ENCODE assay signal across 8 cellular contexts in the genomic region with DNA sequence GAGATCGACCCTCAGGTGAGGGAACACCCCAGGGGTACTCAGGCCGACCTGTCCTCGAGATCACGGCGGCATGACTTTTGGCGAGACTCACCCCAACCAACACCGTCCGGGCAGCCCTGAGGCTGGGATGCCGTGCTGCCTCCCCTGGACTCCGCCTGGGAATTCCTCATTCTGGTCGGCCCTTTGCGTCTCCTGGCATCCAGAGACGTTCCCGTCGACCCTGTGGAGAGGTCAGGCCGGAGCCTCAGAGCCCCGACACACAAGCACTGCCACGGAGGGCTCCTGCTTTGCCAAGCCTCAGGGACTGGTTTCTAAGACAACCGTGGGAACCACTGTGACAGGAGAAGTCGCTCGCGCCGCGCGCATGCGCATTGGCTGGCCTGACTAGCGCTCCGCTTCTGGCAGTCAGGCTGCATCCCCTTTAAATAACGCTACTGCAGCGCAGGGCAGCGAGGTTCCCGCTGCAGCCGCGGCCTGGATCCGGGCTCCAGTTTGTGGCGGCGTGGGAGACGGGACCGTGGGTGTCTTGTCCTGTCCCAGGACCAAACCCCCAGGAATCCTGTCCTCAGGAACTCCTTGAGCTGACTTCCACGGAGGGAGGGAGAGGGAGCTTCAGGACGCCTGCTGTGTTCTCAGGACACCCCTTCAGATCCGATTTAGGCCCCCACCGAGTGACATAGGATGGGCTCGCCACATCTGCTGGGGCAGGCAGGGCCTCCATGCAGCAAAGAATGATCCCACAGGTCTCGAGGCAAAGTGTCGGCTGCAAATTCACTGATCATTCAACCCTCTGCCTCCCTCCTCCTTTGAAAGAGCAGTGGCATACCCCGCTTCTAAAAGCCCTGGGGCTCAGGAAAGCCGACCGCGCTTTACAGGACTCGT.
DNase-seq lines count a peak whose midpoint lies in the region; ATAC-seq and TF ChIP-seq lines count a peak whose summit lies in the region.

No MANE protein-coding gene starts in this region.

- H3K4me1 Mint-ChIP-seq in CD4-positive, CD25-positive, alpha-beta regulatory T cell = peaks cover 0 to 70% (median 10%) of the 10 kb centered on the region in 4 donors

- no peak overlapping the region for H3K27ac ChIP-seq in CD4-positive, CD25-positive, alpha-beta regulatory T cell (ENCODE audit: insufficient read depth, low read length, poor library complexity, severe bottlenecking)
- H3K27ac ChIP-seq in PC-9 = no peak overlapping the region
- no peak overlapping the region for H3K27ac ChIP-seq in foreskin keratinocyte
- H3K27ac ChIP-seq in tibial artery = peak overlapping the region in 1 of 2 donors; percentile 32

- POLR2A ChIA-PET in PC-9 (lab: Charles Lee; ENCODE audit: unreplicated experiment) = no interaction called here

- peaks cover 40% of the 10 kb centered on the region for H3K4me1 ChIP-seq in CD4-positive, CD25-positive, alpha-beta regulatory T cell (ENCODE audit: control insufficient read depth, insufficient read depth, low read length, poor library complexity, severe bottlenecking)
- H3K4me1 ChIP-seq in PC-9 (replicated peaks; ENCODE audit: insufficient read depth) (peaks cover 10% of the 10 kb centered on the region; the same call in 1 of the 2 replicates), foreskin keratinocyte (no peaks in the 10 kb centered on the region), tibial artery (peaks cover 0 to 56% (median 40%) of the 10 kb centered on the region in 4 donors)

- peak overlapping the region; percentile 68 to 86 (median 80) for H3K4me3 Mint-ChIP-seq in CD4-positive, CD25-positive, alpha-beta regulatory T cell

- H3K79me2 ChIP-seq in PC-9 (ENCODE audit: low read depth) = no peaks in the 10 kb centered on the region

- H4K20me1 ChIP-seq in PC-9 (ENCODE audit: insufficient read depth) = no peaks in the 10 kb centered on the region

- no peaks in the 10 kb centered on the region for H3F3A ChIP-seq in PC-9 (ENCODE audit: insufficient read depth, low read depth)

- peak; percentile 57 to 74 (median 67) for DNase-seq in CD4-positive, CD25-positive, alpha-beta regulatory T cell
- peak in 1 of 2 experiments; percentile 51 for DNase-seq in PC-9
- DNase-seq in activated T-helper 9 cell treated with anti-CD3 and anti-CD28 coated beads, Interleukin-2, amount 50 U/mL, for 16 hours (ENCODE audit: low read depth) = peak; percentile 48
- DNase-seq in foreskin keratinocyte = peak in 1 of 2 donors; percentile 41
- peak; percentile 80 for DNase-seq in occipital lobe (lab: John Stamatoyannopoulos, UW)
- DNase-seq in tibial artery = peak; percentile 55 to 87
- no peak for DNase-seq in HuH-7 (ENCODE audit: low spot score)

- CTCF ChIA-PET in PC-9 (lab: Charles Lee) = no interaction called here

- no peaks in the 10 kb centered on the region for H3K36me3 Mint-ChIP-seq in CD4-positive, CD25-positive, alpha-beta regulatory T cell

- peaks cover 0 to 3% (median 0%) of the 10 kb centered on the region in 7 donors for H3K9me3 Mint-ChIP-seq in CD4-positive, CD25-positive, alpha-beta regulatory T cell

- intact Hi-C loops in PC-9 (cut with micrococcal nuclease; ENCODE audit: unreplicated experiment) (no loop called here), tibial artery (cut with DNase I; ENCODE audit: low total_unique reads) (no loop called here)

- H3K4me2 ChIP-seq in PC-9 = peak overlapping the region; percentile 28

- H3K27ac Mint-ChIP-seq in CD4-positive, CD25-positive, alpha-beta regulatory T cell = peak overlapping the region in 1 of 3 donors; percentile 42

- BruUV-seq in PC-9 (replicated peaks; lab: Mats Ljungman, UMichigan) = no TSS peak

- no peaks in the 10 kb centered on the region for H3K9me2 ChIP-seq in PC-9 (ENCODE audit: insufficient read depth)

- peak; percentile 44 for ATAC-seq in CD4-positive, CD25-positive, alpha-beta regulatory T cell (ENCODE audit: low read depth in 2 of 2)
- ATAC-seq in HG02759 (IDR thresholded peaks at IDR 0.05; ENCODE audit: unreplicated experiment) = peak; percentile 41
- ATAC-seq in foreskin keratinocyte = peak; percentile 37

- H3K27me3 Mint-ChIP-seq in CD4-positive, CD25-positive, alpha-beta regulatory T cell = peaks cover 47% of the 10 kb centered on the region

- H3K9me3 ChIP-seq in CD4-positive, CD25-positive, alpha-beta regulatory T cell (ENCODE audit: control insufficient read depth in 2 of 2, low read length in 2 of 2) = no peaks in the 10 kb centered on the region
- H3K9me3 ChIP-seq in PC-9 (ENCODE audit: insufficient read depth, low read depth) (no peaks in the 10 kb centered on the region), tibial artery (no peaks in the 10 kb centered on the region)

- TF ChIP-seq CTCF in PC-9 (conservative IDR thresholded peaks at IDR 0.05) (no peak), foreskin keratinocyte (conservative IDR thresholded peaks at IDR 0.05) (no peak), tibial artery (IDR thresholded peaks at IDR 0.05) (no peak)

- peaks cover 4% of the 10 kb centered on the region for H3K27me3 ChIP-seq in CD4-positive, CD25-positive, alpha-beta regulatory T cell (ENCODE audit: control insufficient read depth, insufficient read depth, low read length)
- H3K27me3 ChIP-seq in PC-9 (ENCODE audit: insufficient read depth, low read depth) (no peaks in the 10 kb centered on the region), foreskin keratinocyte (peaks cover 41% of the 10 kb centered on the region), tibial artery (no peaks in the 10 kb centered on the region)

- H2AFZ ChIP-seq in PC-9 = no peak overlapping the region

- H3K4me3 ChIP-seq in CD4-positive, CD25-positive, alpha-beta regulatory T cell (ENCODE audit: low read depth, low read length) = no peak overlapping the region
- H3K4me3 ChIP-seq in PC-9 (no peak overlapping the region), tibial artery (peak overlapping the region; percentile 30 to 42)

- no peaks in the 10 kb centered on the region for H3K36me3 ChIP-seq in CD4-positive, CD25-positive, alpha-beta regulatory T cell (ENCODE audit: control insufficient read depth, insufficient read depth, low read length)
- H3K36me3 ChIP-seq in PC-9 (ENCODE audit: low read depth) = no peaks in the 10 kb centered on the region
- H3K36me3 ChIP-seq in tibial artery = no peaks in the 10 kb centered on the region

Comparison
In these comparisons a context has a peak if more than half of its experiments do, and no peak if none do; other contexts are left out.
1. H3K4me3 ChIP-seq: peak in tibial artery (2 of 2); none in CD4-positive, CD25-positive, alpha-beta regulatory T cell (single experiment) and PC-9 (single experiment).
2. Peak in every context shown above with its lines, with median percentiles within 50 percentile points of each other: ATAC-seq.